ENCODE assay signal across 1 cellular context in genomic region chr4:15774020-15774420, GRCh38.
TF ChIP-seq lines count a peak whose summit lies in the region.

No MANE protein-coding gene starts in this region.

TF ChIP-seq in SK-N-SH, 30 proteins besides CTCF, POLR2A, EP300 and RAD21 (continued from another document):
- no peak for TF ChIP-seq RFX5 (IDR thresholded peaks at IDR 0.05; ENCODE audit: low read length)
TF ChIP-seq in SK-N-SH: peak in this region for 0.
